Comparison of ENCODE assay signal across 1 cellular context in genomic region chr6:154932562-154933027, GRCh38.
TF ChIP-seq lines count a peak whose summit lies in the region.

No MANE protein-coding gene starts in this region.

TF ChIP-seq in HepG2, 621 proteins besides CTCF, POLR2A, EP300 and RAD21 (continued from another document):
- TF ChIP-seq GPBP1L1 (CRISPR knock-in tag; IDR thresholded peaks at IDR 0.05) (no peak), HMGA1 (CRISPR knock-in tag; conservative IDR thresholded peaks at IDR 0.05) (no peak), TCF7 (IDR thresholded peaks at IDR 0.05; ENCODE audit: low read depth) (peak; percentile 66; the same call in 1 of the 2 replicates), FOSL1 (CRISPR knock-in tag; IDR thresholded peaks at IDR 0.05; ENCODE audit: borderline replicate concordance) (peak; percentile 51; the same call in 1 of the 2 replicates), ADNP (CRISPR knock-in tag; IDR thresholded peaks at IDR 0.05) (no peak), AHDC1 (CRISPR knock-in tag; IDR thresholded peaks at IDR 0.05; ENCODE audit: borderline replicate concordance) (0 out of 2 replicates have a peak, but pooled peaks have one; percentile 45), ZBTB49 (CRISPR knock-in tag; IDR thresholded peaks at IDR 0.05; ENCODE audit: borderline replicate concordance) (no peak), MLXIP (CRISPR knock-in tag; IDR thresholded peaks at IDR 0.05; ENCODE audit: borderline replicate concordance) (no peak), KLF16 (CRISPR knock-in tag; IDR thresholded peaks at IDR 0.05) (peak in 1 of 2 experiments; percentile 37; a peak in 1 of 4 replicates), KAT7 (CRISPR knock-in tag; IDR thresholded peaks at IDR 0.05; ENCODE audit: borderline replicate concordance) (no peak), ZNF777 (CRISPR knock-in tag; IDR thresholded peaks at IDR 0.05) (no peak), FOXC1 (CRISPR knock-in tag; IDR thresholded peaks at IDR 0.05; ENCODE audit: borderline replicate concordance) (no peak), ARID5B (CRISPR knock-in tag; IDR thresholded peaks at IDR 0.05) (peak; percentile 60), ZNF619 (CRISPR knock-in tag; IDR thresholded peaks at IDR 0.05) (no peak), NR2F2 (IDR thresholded peaks at IDR 0.05; ENCODE audit: borderline replicate concordance, low read depth) (no peak), ELF3 (CRISPR knock-in tag; IDR thresholded peaks at IDR 0.05) (peak; percentile 61; the same call in 1 of the 2 replicates), SOX5 (CRISPR knock-in tag; IDR thresholded peaks at IDR 0.05; ENCODE audit: borderline replicate concordance) (no peak), CCDC6 (CRISPR knock-in tag; IDR thresholded peaks at IDR 0.05) (0 out of 2 replicates have a peak, but pooled peaks have one; percentile 41), FOXA1 (IDR thresholded peaks at IDR 0.05) (no peak), FOXA1 (CRISPR knock-in tag; IDR thresholded peaks at IDR 0.05) (0 out of 2 replicates have a peak, but pooled peaks have one; percentile 13), KAT8 (CRISPR knock-in tag; IDR thresholded peaks at IDR 0.05) (peak; percentile 38; the same call in 1 of the 2 replicates), ZNF652 (CRISPR knock-in tag; IDR thresholded peaks at IDR 0.05; ENCODE audit: borderline replicate concordance, low read depth) (no peak), DDIT3 (CRISPR knock-in tag; IDR thresholded peaks at IDR 0.05) (no peak), FOXP4 (CRISPR knock-in tag; IDR thresholded peaks at IDR 0.05) (peak; percentile 56), MIER3 (CRISPR knock-in tag; IDR thresholded peaks at IDR 0.05; ENCODE audit: borderline replicate concordance) (peak; percentile 42; the same call in 1 of the 2 replicates), ZNF264 (CRISPR knock-in tag; IDR thresholded peaks at IDR 0.05) (no peak), SKI (IDR thresholded peaks at IDR 0.05; ENCODE audit: partially characterized antibody) (no peak), ZHX1 (CRISPR knock-in tag; IDR thresholded peaks at IDR 0.05; ENCODE audit: low read depth) (no peak), PPARG (CRISPR knock-in tag; conservative IDR thresholded peaks at IDR 0.05) (0 out of 2 replicates have a peak, but pooled peaks have one; percentile 44), ZNF33B (CRISPR knock-in tag; IDR thresholded peaks at IDR 0.05) (no peak)
TF ChIP-seq in HepG2: peak in this region for 27.
